ENCODE assay signal across 2 cellular contexts in genomic region chr7:139370943-139371313, GRCh38.
TF ChIP-seq lines count a peak whose summit lies in the region.

No MANE protein-coding gene starts in this region.

TF ChIP-seq in HCT116, 20 proteins besides CTCF, POLR2A, EP300 and RAD21:
- TF ChIP-seq ZBTB33 (IDR thresholded peaks at IDR 0.05; ENCODE audit: extremely low read depth, insufficient replicate concordance, low read length) = no peak
- no peak for TF ChIP-seq ATF3 (IDR thresholded peaks at IDR 0.05)
- no peak for TF ChIP-seq ZFX (IDR thresholded peaks at IDR 0.05)
- no peak for TF ChIP-seq EGR1 (IDR thresholded peaks at IDR 0.05; ENCODE audit: low read depth)
- no peak for TF ChIP-seq ZNF274 (IDR thresholded peaks at IDR 0.05; ENCODE audit: low read depth, low read length)
- no peak for TF ChIP-seq POLR2AphosphoS5 (IDR thresholded peaks at IDR 0.05; ENCODE audit: low read depth, low read length)
- no peak for TF ChIP-seq SRF (IDR thresholded peaks at IDR 0.05; ENCODE audit: low read depth)
- TF ChIP-seq EZH2 (IDR thresholded peaks at IDR 0.05) = no peak
- TF ChIP-seq YY1 (IDR thresholded peaks at IDR 0.05; ENCODE audit: extremely low read depth, insufficient replicate concordance, low read depth, low read length) = no peak
- TF ChIP-seq FOSL1 (IDR thresholded peaks at IDR 0.05; ENCODE audit: low read depth) = no peak
- no peak for TF ChIP-seq CEBPB (IDR thresholded peaks at IDR 0.05; ENCODE audit: low read depth)
- TF ChIP-seq SP1 (IDR thresholded peaks at IDR 0.05; ENCODE audit: low read depth) = no peak
- no peak for TF ChIP-seq REST (IDR thresholded peaks at IDR 0.05; ENCODE audit: low read depth)
- TF ChIP-seq CBX3 (IDR thresholded peaks at IDR 0.05; ENCODE audit: low read depth) = no peak
- no peak for TF ChIP-seq SIN3A (IDR thresholded peaks at IDR 0.05; ENCODE audit: low read depth)
- no peak for TF ChIP-seq ELF1 (IDR thresholded peaks at IDR 0.05; ENCODE audit: borderline replicate concordance, low read depth)
- TF ChIP-seq MAX (IDR thresholded peaks at IDR 0.05) = no peak

TF ChIP-seq in K562, 482 proteins besides CTCF, POLR2A, EP300 and RAD21:
- no peak for TF ChIP-seq ZNF780A (CRISPR knock-in tag; IDR thresholded peaks at IDR 0.05)
